In genomic region chr1:21955058-21955457, GRCh38 we compare ENCODE assay signal across 25 cellular contexts. TPM values are rescaled to one million over a fixed set of nuclear protein-coding genes. Genes with fewer than 3 reads are reported as not detected.
DNase-seq lines count a peak whose midpoint lies in the region; ATAC-seq and TF ChIP-seq lines count a peak whose summit lies in the region.
"Had no signal": no experiment of that assay in that cellular context is flagged by ENCODE, and none has a peak within 500 bp of the region (broad histone marks: within the 10 kb centered on the region; RNA-seq: fewer than 3 reads in every experiment).

No MANE protein-coding gene starts in this region.

- H2BK5ac ChIP-seq in mesenchymal stem cell (ENCODE audit: low read depth, low read length, poor library complexity, severe bottlenecking), result no peak overlapping the region

- no peaks in the 10 kb centered on the region for H3K36me3 ChIP-seq in mesenchymal stem cell (ENCODE audit: control insufficient read depth in 1 of 2, insufficient read depth in 2 of 2, low read depth in 1 of 2, low read length in 2 of 2)
- H3K36me3 ChIP-seq: HAP-1 had no signal

- H3K9ac ChIP-seq in mesenchymal stem cell (ENCODE audit: low read length), result peak overlapping the region; percentile 61

- H2BK12ac ChIP-seq in mesenchymal stem cell (ENCODE audit: low read length in 2 of 2), result no peak overlapping the region

- no peak overlapping the region for H3K14ac ChIP-seq in mesenchymal stem cell (ENCODE audit: low read length in 2 of 2)

- peaks cover 27% of the 10 kb centered on the region for H3K4me1 ChIP-seq in mesenchymal stem cell (ENCODE audit: control insufficient read depth, insufficient read depth, low read depth, low read length)
- H3K4me1 ChIP-seq: HAP-1 had no signal

- H3K9me3 ChIP-seq in mesenchymal stem cell (ENCODE audit: control insufficient read depth, low read length), result no peaks in the 10 kb centered on the region
- H3K9me3 ChIP-seq: HAP-1 had no signal

- DNase-seq in RWPE1 (ENCODE audit: low spot score) (no peak), epithelial cell of prostate (ENCODE audit: low read depth, low spot score) (no peak), mesenchymal stem cell (no peak), NCI-H2029 treated with DMSO at 0.1 percent for 48 hours (lab: John Stamatoyannopoulos, UW) (no peak), putamen (ENCODE audit: low spot score) (no peak)
- DNase-seq in stimulated activated CD4-positive, alpha-beta T cell treated with anti-CD3 and anti-CD28 coated beads, Interleukin-2, amount 100 ng/mL, for 24 hours, result no peak
- no peak for DNase-seq in naive thymus-derived CD8-positive, alpha-beta T cell
- DNase-seq: ACHN; activated CD4-positive, alpha-beta T cell treated with anti-CD3 and anti-CD28 coated beads, Interleukin-2, amount 50 U/mL, for 4 hours; activated naive CD4-positive, alpha-beta T cell treated with anti-CD3 and anti-CD28 coated beads, Interleukin-2, amount 50 U/mL, for 16 hours; CD4-positive, CD25-positive, alpha-beta regulatory T cell; GF-D8; immature natural killer cell; NCI-H187; NCI-H345; NK-92 treated with Interleukin-12 subunit alpha and Interleukin-12 subunit beta, amount 100 ng/mL, for 24 hours; stimulated activated CD4-positive, alpha-beta T cell treated with anti-CD3 and anti-CD28 coated beads, Interleukin-4, amount 100 ng/mL, for 24 hours had no signal

- peak overlapping the region; percentile 87 for H3K27ac ChIP-seq in RWPE1
- H3K27ac ChIP-seq in epithelial cell of prostate, result peak overlapping the region; percentile 56
- H3K27ac ChIP-seq in mesenchymal stem cell (ENCODE audit: low read length, poor library complexity, severe bottlenecking), result no peak overlapping the region
- H3K27ac ChIP-seq in skin epidermis, result peak overlapping the region in 13 of 21 experiments; percentile 34 to 82 (median 70)

- POLR2A ChIA-PET in RWPE1 (lab: Yijun Ruan, JAX; ENCODE audit: low non-redundant PET), result no interaction called here
- POLR2A ChIA-PET in naive thymus-derived CD8-positive, alpha-beta T cell (lab: Charles Lee), result interaction anchor here (0.7 to 1.5 kb wide), 3 partner anchors 13 to 70 kb away, joined by 3 read pairs; no protein-coding TSS in a partner anchor

- no peak overlapping the region for H3K23ac ChIP-seq in mesenchymal stem cell (ENCODE audit: low read length in 2 of 2)

- no peak overlapping the region for H2AFZ ChIP-seq in mesenchymal stem cell (ENCODE audit: low read depth, low read length)

- H2AK5ac ChIP-seq in mesenchymal stem cell (ENCODE audit: low read length, severe bottlenecking), result peak overlapping the region; percentile 49

- CTCF ChIA-PET in RWPE1 (lab: Yijun Ruan, JAX), result no interaction called here

- no peak for ATAC-seq in naive thymus-derived CD8-positive, alpha-beta T cell

- no peak for TF ChIP-seq CTCF in RWPE1 (conservative IDR thresholded peaks at IDR 0.05; ENCODE audit: low read depth)

- peak overlapping the region in 5 of 10 donors; percentile 11 to 77 (median 60) for H3K27ac Mint-ChIP-seq in naive thymus-derived CD8-positive, alpha-beta T cell
- H3K27ac Mint-ChIP-seq: immature natural killer cell had no signal

- no peak overlapping the region for H3K4me2 ChIP-seq in mesenchymal stem cell (ENCODE audit: low read length, poor library complexity, severe bottlenecking)

- peaks cover 14 to 50% (median 40%) of the 10 kb centered on the region in 4 donors for H3K4me1 Mint-ChIP-seq in naive thymus-derived CD8-positive, alpha-beta T cell

- peak overlapping the region; percentile 65 to 95 for H3K18ac ChIP-seq in mesenchymal stem cell (ENCODE audit: low read depth in 1 of 2, low read length in 2 of 2)

- H3K4me3 ChIP-seq in mesenchymal stem cell (ENCODE audit: insufficient read depth in 1 of 2, low read depth in 1 of 2, low read length in 2 of 2) (no peak overlapping the region), skin epidermis (no peak overlapping the region)
- H3K4me3 ChIP-seq: GM12878, HAP-1 had no signal

- peak overlapping the region; percentile 97 for H4K8ac ChIP-seq in mesenchymal stem cell (ENCODE audit: low read length)

- peaks cover 0 to 3% of the 10 kb centered on the region in 2 experiments for H3K27me3 ChIP-seq in mesenchymal stem cell (ENCODE audit: control insufficient read depth in 1 of 2, insufficient read depth in 1 of 2, low read length in 2 of 2)

- no peaks in the 10 kb centered on the region for H3K36me3 Mint-ChIP-seq in naive thymus-derived CD8-positive, alpha-beta T cell
- H3K36me3 Mint-ChIP-seq: immature natural killer cell had no signal

- no peaks in the 10 kb centered on the region for H3K9me3 Mint-ChIP-seq in naive thymus-derived CD8-positive, alpha-beta T cell
- H3K9me3 Mint-ChIP-seq: immature natural killer cell had no signal

- 87% methylated on average over 15 of the region's 16 CpGs for WGBS in mesenchymal stem cell

- H3K27me3 Mint-ChIP-seq in naive thymus-derived CD8-positive, alpha-beta T cell, result peaks cover 0 to 3% (median 0%) of the 10 kb centered on the region in 5 donors

- no peaks in the 10 kb centered on the region for H3K79me1 ChIP-seq in mesenchymal stem cell (replicated peaks; ENCODE audit: low read length, poor library complexity, severe bottlenecking)

- H2BK15ac ChIP-seq in mesenchymal stem cell (ENCODE audit: low read depth, poor library complexity, severe bottlenecking), result peak overlapping the region; percentile 75

- H3K4me3 Mint-ChIP-seq in naive thymus-derived CD8-positive, alpha-beta T cell, result peak overlapping the region in 2 of 10 donors; percentile 19 to 65
- H3K4me3 Mint-ChIP-seq: immature natural killer cell had no signal

- peak overlapping the region; percentile 27 for H2BK120ac ChIP-seq in mesenchymal stem cell (ENCODE audit: low read depth, low read length)

- no peak overlapping the region for H4K91ac ChIP-seq in mesenchymal stem cell (ENCODE audit: low read length)

- no peak overlapping the region for H3K4ac ChIP-seq in mesenchymal stem cell (ENCODE audit: low read depth in 1 of 2, low read length in 2 of 2)

RNA-seq across cellular contexts. Expression of gene HSPG2, which starts 17.9 kb away (rescaled TPM):
- polyA plus RNA-seq in mesenchymal stem cell (2013, experiment 1 of 2), result 26.3 TPM
- polyA plus RNA-seq in mesenchymal stem cell (2013, experiment 2 of 2), result 21.0 TPM
- 1 to 10 TPM; 6.4 to 7.2 TPM for total RNA-seq in naive thymus-derived CD8-positive, alpha-beta T cell
- polyA plus RNA-seq in naive thymus-derived CD8-positive, alpha-beta T cell, result under 1 TPM in 2 of 3 donors, not detected in 1; 0.46 to 0.76 TPM

RNA-seq across cellular contexts. Expression of gene CELA3B, which starts 21.8 kb away (rescaled TPM):
- not detected for polyA plus RNA-seq in mesenchymal stem cell (2013, experiment 1 of 2)
- polyA plus RNA-seq in mesenchymal stem cell (2013, experiment 2 of 2), result not detected
- total RNA-seq in naive thymus-derived CD8-positive, alpha-beta T cell, result not detected
- not detected for polyA plus RNA-seq in naive thymus-derived CD8-positive, alpha-beta T cell
- total RNA-seq: bronchial epithelial cell; CD4-positive, CD25-positive, alpha-beta regulatory T cell; esophagus mucosa; lung microvascular endothelial cell; temporal lobe had no signal
- polyA plus RNA-seq: CD4-positive, CD25-positive, alpha-beta regulatory T cell; GM12878; immature natural killer cell; neural cell had no signal

RNA-seq across cellular contexts. Expression of gene CELA3A, which starts 46.4 kb away (rescaled TPM):
- not detected for polyA plus RNA-seq in mesenchymal stem cell (2013, experiment 1 of 2)
- not detected for polyA plus RNA-seq in mesenchymal stem cell (2013, experiment 2 of 2)
- not detected for total RNA-seq in naive thymus-derived CD8-positive, alpha-beta T cell
- polyA plus RNA-seq in naive thymus-derived CD8-positive, alpha-beta T cell, result not detected
- total RNA-seq: bronchial epithelial cell; CD4-positive, CD25-positive, alpha-beta regulatory T cell; esophagus mucosa; lung microvascular endothelial cell; temporal lobe had no signal
- polyA plus RNA-seq: CD4-positive, CD25-positive, alpha-beta regulatory T cell; GM12878; immature natural killer cell; neural cell had no signal
